Comparison of ENCODE assay signal across 13 cellular contexts in genomic region chr1:230459463-230459862, GRCh38. TPM values are rescaled to one million over a fixed set of nuclear protein-coding genes. Genes with fewer than 3 reads are reported as not detected.
DNase-seq lines count a peak whose midpoint lies in the region; ATAC-seq and TF ChIP-seq lines count a peak whose summit lies in the region.
"Had no signal": no experiment of that assay in that cellular context is flagged by ENCODE, and none has a peak within 500 bp of the region (broad histone marks: within the 10 kb centered on the region; RNA-seq: fewer than 3 reads in every experiment).

No MANE protein-coding gene starts in this region.

- no peak for TF ChIP-seq RAD21 in IMR-90 (IDR thresholded peaks at IDR 0.05; ENCODE audit: low read length)

- ATAC-seq in IMR-90 (ENCODE audit: low read depth) (no peak), foreskin keratinocyte (peak; percentile 66), GM19351 (IDR thresholded peaks at IDR 0.05; ENCODE audit: unreplicated experiment) (no peak)

- H2BK120ac ChIP-seq in IMR-90 (ENCODE audit: low read depth, low read length): no peak overlapping the region

- H3K27me3 ChIP-seq in IMR-90 (ENCODE audit: control insufficient read depth, insufficient read depth, low read length) (no peaks in the 10 kb centered on the region), foreskin keratinocyte (peaks cover 41% of the 10 kb centered on the region)
- H3K27me3 ChIP-seq: ovary had no signal

- H3K18ac ChIP-seq in IMR-90 (ENCODE audit: low read depth, low read length): no peak overlapping the region

- no peaks in the 10 kb centered on the region for H3K9me3 ChIP-seq in IMR-90 (ENCODE audit: control insufficient read depth, insufficient read depth, low read length)
- H3K9me3 ChIP-seq: ovary had no signal

- H3K4me2 ChIP-seq in IMR-90 (ENCODE audit: low read depth, low read length): no peak overlapping the region

- POLR2A ChIA-PET in IMR-90 (lab: Charles Lee; ENCODE audit: unreplicated experiment): no interaction called here

- H3K4me1 ChIP-seq in IMR-90 (ENCODE audit: control insufficient read depth, insufficient read depth, low read length) (no peaks in the 10 kb centered on the region), foreskin keratinocyte (no peaks in the 10 kb centered on the region)

- H3K9ac ChIP-seq in IMR-90 (ENCODE audit: low read depth, low read length): no peak overlapping the region

- H3K23ac ChIP-seq in IMR-90 (ENCODE audit: low read depth, low read length): no peak overlapping the region

- 40% methylated on average over 1 of the region's 5 CpGs; no CpG with 5 or more reads in 1 of the 2 experiments for WGBS in IMR-90 (ENCODE audit: extremely low coverage in 2 of 2, insufficient read length in 1 of 2), 2 experiments

- H2BK5ac ChIP-seq in IMR-90 (ENCODE audit: low read depth, low read length, poor library complexity, severe bottlenecking): no peak overlapping the region

- H2AFZ ChIP-seq in IMR-90 (replicated peaks; ENCODE audit: low read length, poor library complexity): no peak overlapping the region

- no peak overlapping the region for H4K5ac ChIP-seq in IMR-90 (ENCODE audit: low read depth, low read length)

- intact Hi-C loops in IMR-90 (cut with micrococcal nuclease): no loop called here

- no peaks in the 10 kb centered on the region for H3K9me1 ChIP-seq in IMR-90 (ENCODE audit: insufficient read depth, low read length)

- no peak overlapping the region for H2BK20ac ChIP-seq in IMR-90 (ENCODE audit: low read depth, low read length)

- H3K4me3 ChIP-seq in AG10803 (ENCODE audit: low read length) (no peak overlapping the region), IMR-90 (ENCODE audit: insufficient read depth, low read depth, low read length) (no peak overlapping the region)
- H3K4me3 ChIP-seq: ovary had no signal

- TF ChIP-seq CTCF in AG10803 (conservative IDR thresholded peaks at IDR 0.05; ENCODE audit: low read length): no peak
- no peak for TF ChIP-seq CTCF in IMR-90 (conservative IDR thresholded peaks at IDR 0.05; ENCODE audit: low read depth, low read length)
- no peak for TF ChIP-seq CTCF in foreskin keratinocyte (conservative IDR thresholded peaks at IDR 0.05)

- no peak overlapping the region for H2AK9ac ChIP-seq in IMR-90 (replicated peaks; ENCODE audit: low read depth, low read length, poor library complexity)

- no peaks in the 10 kb centered on the region for H4K20me1 ChIP-seq in IMR-90 (ENCODE audit: insufficient read depth, low read length)

- in situ Hi-C loops in IMR-90 (cut with MboI; ENCODE audit: low sequenced_read_pairs): no loop called here

- no TSS peak for BruUV-seq in IMR-90 (replicated peaks; lab: Mats Ljungman, UMichigan)

- no peak overlapping the region for H2BK15ac ChIP-seq in IMR-90 (ENCODE audit: low read depth, low read length)

- H3K79me1 ChIP-seq in IMR-90 (ENCODE audit: low read depth in 1 of 2, low read length in 2 of 2): no peaks in the 10 kb centered on the region

- no peaks in the 10 kb centered on the region for H3K36me3 ChIP-seq in IMR-90 (ENCODE audit: control insufficient read depth, insufficient read depth, low read length)
- H3K36me3 ChIP-seq: ovary had no signal

- H4K91ac ChIP-seq in IMR-90 (ENCODE audit: insufficient read depth, low read depth, low read length): no peak overlapping the region

- DNase-seq in AG10803 (ENCODE audit: low read depth): peak; percentile 52
- DNase-seq in IMR-90: peak; percentile 33
- DNase-seq in RPMI8226: peak; percentile 82
- DNase-seq in foreskin keratinocyte: peak; percentile 75 to 88
- no peak for DNase-seq in NCI-H524 (lab: John Stamatoyannopoulos, UW)
- no peak for DNase-seq in GDM1 (lab: John Stamatoyannopoulos, UW)
- DNase-seq in activated T-cell treated with anti-CD3 and anti-CD28 coated beads, Interleukin-2, amount 50 U/mL, for 48 hours: no peak
- DNase-seq: activated CD4-positive, alpha-beta T cell treated with anti-CD3 and anti-CD28 coated beads, Interleukin-2, amount 50 U/mL, for 1 hour; effector memory CD4-positive, alpha-beta T cell; ovary; SHP77 treated with DMSO at 0.1 percent for 48 hours had no signal

- no peak for TF ChIP-seq POLR2A in IMR-90 (IDR thresholded peaks at IDR 0.05; ENCODE audit: low read depth, low read length)

- H2AK5ac ChIP-seq in IMR-90 (ENCODE audit: low read depth, low read length): no peak overlapping the region

- H4K8ac ChIP-seq in IMR-90 (ENCODE audit: low read depth in 2 of 2, low read length in 2 of 2): no peak overlapping the region

- H3K4ac ChIP-seq in IMR-90 (ENCODE audit: low read depth, low read length): no peak overlapping the region

- CTCF ChIA-PET in IMR-90 (lab: Yijun Ruan, JAX): no interaction called here

- dilution Hi-C loops in IMR-90 (cut with HindIII; ENCODE audit: low sequenced_read_pairs, unreplicated experiment): no loop called here

- H3K27ac ChIP-seq in IMR-90 (ENCODE audit: insufficient read depth, low read length) (no peak overlapping the region), foreskin keratinocyte (peak overlapping the region; percentile 78)
- H3K27ac ChIP-seq: C4-2B, ovary had no signal

- no peak overlapping the region for H3K14ac ChIP-seq in IMR-90 (replicated peaks; ENCODE audit: low read depth, low read length)

- H3K56ac ChIP-seq in IMR-90 (ENCODE audit: extremely low read depth, insufficient read depth, low read length): no peak overlapping the region

TF ChIP-seq in IMR-90, 13 proteins besides CTCF, POLR2A, EP300 and RAD21:
- TF ChIP-seq CHD1 (IDR thresholded peaks at IDR 0.05; ENCODE audit: low read depth, low read length): no peak
- no peak for TF ChIP-seq MAFK (IDR thresholded peaks at IDR 0.05; ENCODE audit: low read depth, low read length)
- TF ChIP-seq RCOR1 (IDR thresholded peaks at IDR 0.05; ENCODE audit: insufficient replicate concordance, low read length): no peak
- TF ChIP-seq BHLHE40 (IDR thresholded peaks at IDR 0.05; ENCODE audit: low read depth, low read length): no peak
- no peak for TF ChIP-seq MXI1 (IDR thresholded peaks at IDR 0.05; ENCODE audit: borderline replicate concordance, low read depth, low read length)
- TF ChIP-seq MAZ (IDR thresholded peaks at IDR 0.05; ENCODE audit: borderline replicate concordance, low read depth, low read length): no peak
- no peak for TF ChIP-seq SMC3 (IDR thresholded peaks at IDR 0.05; ENCODE audit: low read depth, low read length)
- TF ChIP-seq CEBPB (IDR thresholded peaks at IDR 0.05; ENCODE audit: low read depth, low read length): no peak
- TF ChIP-seq FOS (IDR thresholded peaks at IDR 0.05; ENCODE audit: low read depth, low read length): no peak
- no peak for TF ChIP-seq ELK1 (IDR thresholded peaks at IDR 0.05; ENCODE audit: borderline replicate concordance, low read depth, low read length)

RNA-seq across cellular contexts. Expression of gene PGBD5, which starts 33.3 kb away (rescaled TPM):
- 0.18 and 0.28 TPM in 2 replicates for total RNA-seq in IMR-90 (2012; rRNA removed)
- polyA plus RNA-seq in IMR-90 (2012; rRNA removed): 0.36 and 0.37 TPM in 2 replicates
- 0.12 and 0.16 TPM in 2 replicates for polyA plus RNA-seq in IMR-90 (2012; cell fraction: cytosol; rRNA removed)
- polyA plus RNA-seq in IMR-90 (2012; cell fraction: nucleus; rRNA removed; ENCODE audit: low replicate concordance): 0.09 and 0.13 TPM in 2 replicates
- total RNA-seq in foreskin keratinocyte: 0.14 and 0.20 TPM in 2 replicates
- 0.01 and 0.09 TPM in 2 replicates for polyA plus RNA-seq in foreskin keratinocyte

Comparison
In these comparisons a context has a peak if more than half of its experiments do, and no peak if none do; other contexts are left out.
1. DNase-seq: peak in AG10803 (single experiment), IMR-90 (single experiment), RPMI8226 (single experiment) and foreskin keratinocyte (2 of 2); none in NCI-H524 (0 of 2), GDM1 (single experiment) and activated T-cell treated with anti-CD3 and anti-CD28 coated beads, Interleukin-2, amount 50 U/mL, for 48 hours (0 of 2).